In genomic region chr7:44912775-44913347, GRCh38 we compare ENCODE assay signal across 1 cellular context.
A peak's percentile ranks its signal among the peaks of the same experiment; 100 is the strongest.
TF ChIP-seq lines count a peak whose summit lies in the region.

No MANE protein-coding gene starts in this region.

TF ChIP-seq in HepG2, 621 proteins besides CTCF, POLR2A, EP300 and RAD21 (continued from another document):
- TF ChIP-seq ZNF281 (CRISPR knock-in tag; IDR thresholded peaks at IDR 0.05; ENCODE audit: borderline replicate concordance) (no peak), SAP130 (CRISPR knock-in tag; IDR thresholded peaks at IDR 0.05; ENCODE audit: low read depth) (peak; percentile 25; the same call in 1 of the 2 replicates), ZUFSP (CRISPR knock-in tag; IDR thresholded peaks at IDR 0.05; ENCODE audit: borderline replicate concordance) (no peak), KLF9 (CRISPR knock-in tag; IDR thresholded peaks at IDR 0.05; ENCODE audit: low read depth) (no peak), STAT5B (CRISPR knock-in tag; IDR thresholded peaks at IDR 0.05) (no peak), CEBPG (CRISPR knock-in tag; IDR thresholded peaks at IDR 0.05) (no peak), TRIM22 (IDR thresholded peaks at IDR 0.05) (no peak), MXI1 (IDR thresholded peaks at IDR 0.05; ENCODE audit: borderline replicate concordance, low read depth, low read length) (0 out of 3 replicates have a peak, but pooled peaks have one; percentile 8), RBM22 (optimal IDR thresholded peaks at IDR 0.05; ENCODE audit: low read length) (no peak), ZFX (CRISPR knock-in tag; IDR thresholded peaks at IDR 0.05; ENCODE audit: low read depth) (peak; percentile 28; the same call in 1 of the 2 replicates), NR0B2 (CRISPR knock-in tag; IDR thresholded peaks at IDR 0.05) (no peak), ZNF614 (CRISPR knock-in tag; IDR thresholded peaks at IDR 0.05; ENCODE audit: borderline replicate concordance) (no peak), ZBTB26 (CRISPR knock-in tag; IDR thresholded peaks at IDR 0.05; ENCODE audit: borderline replicate concordance) (no peak), ZNF292 (CRISPR knock-in tag; IDR thresholded peaks at IDR 0.05; ENCODE audit: borderline replicate concordance, low read depth) (peak; percentile 14; the same call in 1 of the 2 replicates), MNT (IDR thresholded peaks at IDR 0.05) (0 out of 2 replicates have a peak, but pooled peaks have one; percentile 22), MAFF (IDR thresholded peaks at IDR 0.05; ENCODE audit: low read depth, low read length) (no peak), MAX (IDR thresholded peaks at IDR 0.05) (peak; percentile 56), ZNF652 (CRISPR knock-in tag; IDR thresholded peaks at IDR 0.05; ENCODE audit: borderline replicate concordance, low read depth) (no peak), NFIB (CRISPR knock-in tag; IDR thresholded peaks at IDR 0.05; ENCODE audit: borderline replicate concordance) (no peak), SP4 (CRISPR knock-in tag; IDR thresholded peaks at IDR 0.05) (no peak), PHF5A (CRISPR knock-in tag; IDR thresholded peaks at IDR 0.05; ENCODE audit: low read depth, unreplicated experiment) (no peak), STAT6 (CRISPR knock-in tag; IDR thresholded peaks at IDR 0.05; ENCODE audit: borderline replicate concordance) (no peak)
